In genomic region chr6:37477656-37478435, GRCh38 we compare ENCODE assay signal across 16 cellular contexts.
"Had no signal": no experiment of that assay in that cellular context is flagged by ENCODE, and none has a peak within 500 bp of the region (broad histone marks: within the 10 kb centered on the region; RNA-seq: fewer than 3 reads in every experiment).

No MANE protein-coding gene starts in this region.

- H3K4me3 Mint-ChIP-seq: activated CD8-positive, alpha-beta memory T cell treated with anti-CD3 and anti-CD28 coated beads, Interleukin-2, amount 10 ng/mL, durations not matched to agents 7 days and 5 days; activated naive CD8-positive, alpha-beta T cell; immature natural killer cell; neural progenitor cell had no signal

- H3K4me1 Mint-ChIP-seq: activated CD8-positive, alpha-beta memory T cell treated with anti-CD3 and anti-CD28 coated beads, Interleukin-2, amount 10 ng/mL, durations not matched to agents 7 days and 5 days; immature natural killer cell had no signal

- DNase-seq: activated CD4-positive, alpha-beta T cell treated with anti-CD3 and anti-CD28 coated beads, Interleukin-2, amount 50 U/mL, for 48 hours; activated CD8-positive, alpha-beta memory T cell treated with anti-CD3 and anti-CD28 coated beads, Interleukin-2, amount 10 ng/mL, durations not matched to agents 7 days and 5 days; activated effector memory CD4-positive, alpha-beta T cell treated with anti-CD3 and anti-CD28 coated beads, Interleukin-2, amount 50 U/mL, for 16 hours; activated T-cell treated with anti-CD3 and anti-CD28 coated beads, Interleukin-2, amount 50 U/mL, for 1 hour; erythroblast; gastrocnemius medialis; immature natural killer cell; kidney glomerular epithelial cell; left ventricle myocardium superior; SIG-M5 had no signal

- H3K4me3 ChIP-seq: cardiac muscle cell, gastrocnemius medialis, neural progenitor cell, prostate gland, right atrium auricular region, thoracic aorta had no signal

- H3K36me3 ChIP-seq: neural progenitor cell, prostate gland had no signal

- H3K36me3 Mint-ChIP-seq: activated naive CD8-positive, alpha-beta T cell had no signal

- ATAC-seq: activated CD8-positive, alpha-beta memory T cell treated with anti-CD3 and anti-CD28 coated beads, Interleukin-2, amount 10 ng/mL, durations not matched to agents 7 days and 5 days; gastrocnemius medialis; left ventricle myocardium superior had no signal

- H3K27me3 ChIP-seq: cardiac muscle cell, gastrocnemius medialis, neural progenitor cell, right atrium auricular region had no signal

- H3K27me3 Mint-ChIP-seq: activated CD8-positive, alpha-beta memory T cell treated with anti-CD3 and anti-CD28 coated beads, Interleukin-2, amount 10 ng/mL, durations not matched to agents 7 days and 5 days; activated naive CD8-positive, alpha-beta T cell had no signal

- H3K9me3 ChIP-seq: gastrocnemius medialis, prostate gland, right atrium auricular region, thoracic aorta had no signal

- H3K9me3 Mint-ChIP-seq: immature natural killer cell, neural progenitor cell had no signal

- H3K27ac ChIP-seq: cardiac muscle cell, gastrocnemius medialis, neural progenitor cell, prostate gland, right atrium auricular region, thoracic aorta had no signal
